Comparison of ENCODE assay signal across 8 cellular contexts in the genomic region with DNA sequence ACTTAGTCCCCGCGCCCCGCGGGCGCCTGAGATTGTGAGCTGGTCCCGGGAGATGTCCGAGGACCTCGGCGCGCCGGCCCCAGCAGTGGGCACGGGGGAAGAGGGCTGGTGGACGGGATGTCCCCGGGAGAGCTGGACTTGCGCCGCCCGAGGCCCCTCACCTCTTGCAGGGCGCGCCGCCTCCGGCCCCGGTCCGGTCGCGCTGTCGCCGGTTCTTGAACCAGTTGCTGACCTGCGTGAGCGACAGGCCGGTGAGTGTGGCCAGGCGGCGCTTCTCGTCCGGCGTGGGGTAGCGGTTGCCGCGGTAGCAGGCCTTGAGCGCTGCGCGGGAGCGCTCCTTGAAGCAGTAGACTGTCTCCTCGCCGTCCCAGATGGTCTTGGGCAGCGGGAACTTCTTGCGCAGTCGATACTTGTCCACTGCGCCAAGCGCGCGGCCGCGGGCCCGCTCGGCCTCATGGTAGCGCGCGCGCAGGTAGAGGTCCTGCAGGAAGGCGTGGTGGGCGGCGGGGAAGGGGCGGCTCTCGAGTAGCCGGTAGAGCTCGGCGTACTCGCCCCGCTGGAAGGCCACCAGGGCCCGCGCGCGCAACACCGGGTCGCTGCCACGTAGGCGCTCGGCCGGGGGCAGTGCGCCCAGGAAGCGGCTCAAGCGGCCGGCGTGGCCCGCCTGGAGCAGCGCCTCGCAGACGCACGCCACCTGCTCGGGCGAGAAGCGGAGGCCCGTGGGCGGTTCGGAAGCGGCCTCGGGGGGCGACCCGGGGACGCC. TPM values are rescaled to one million over a fixed set of nuclear protein-coding genes. Genes with fewer than 3 reads are reported as not detected.
DNase-seq lines count a peak whose midpoint lies in the region; ATAC-seq and TF ChIP-seq lines count a peak whose summit lies in the region.

No MANE protein-coding gene starts in this region.

- no peak overlapping the region for H2AFZ ChIP-seq in smooth muscle cell (ENCODE audit: low read depth)

- DNase-seq in activated CD8-positive, alpha-beta memory T cell treated with anti-CD3 and anti-CD28 coated beads for 24 hours: peak; percentile 76
- DNase-seq in activated CD8-positive, alpha-beta memory T cell treated with anti-CD3 and anti-CD28 coated beads, Interleukin-2, amount 50 U/mL, for 4 hours: no peak
- DNase-seq in NCI-H748 (lab: John Stamatoyannopoulos, UW; ENCODE audit: unreplicated experiment) (peak; percentile 79), brain pericyte (ENCODE audit: low read depth, low spot score) (peak; percentile 37), iris pigment epithelial cell (ENCODE audit: low read depth) (peak; percentile 86), smooth muscle cell (lab: John Stamatoyannopoulos, UW; ENCODE audit: unreplicated experiment) (peak; percentile 51)

- no peaks in the 10 kb centered on the region for H3K9me3 ChIP-seq in smooth muscle cell (replicated peaks; ENCODE audit: low read depth)

- no peaks in the 10 kb centered on the region for H3K27me3 ChIP-seq in smooth muscle cell (ENCODE audit: low read depth)

- ATAC-seq in HG02763 (IDR thresholded peaks at IDR 0.05; ENCODE audit: unreplicated experiment) (no peak), HG02623 (IDR thresholded peaks at IDR 0.05; ENCODE audit: unreplicated experiment) (no peak)

- peaks cover 9% of the 10 kb centered on the region for H3F3A ChIP-seq in smooth muscle cell (ENCODE audit: low read depth)

- H3K27ac ChIP-seq in smooth muscle cell (ENCODE audit: low read depth): peak overlapping the region; percentile 80

- H3K79me2 ChIP-seq in smooth muscle cell (ENCODE audit: low read depth): peaks cover 16% of the 10 kb centered on the region

- peaks cover 16% of the 10 kb centered on the region for H4K20me1 ChIP-seq in smooth muscle cell (ENCODE audit: low read depth)

- H3K36me3 ChIP-seq in smooth muscle cell (ENCODE audit: low read depth): no peaks in the 10 kb centered on the region

- peak overlapping the region; percentile 76 for H3K9ac ChIP-seq in smooth muscle cell (ENCODE audit: low read depth)

- H3K4me2 ChIP-seq in smooth muscle cell: peak overlapping the region; percentile 91

- under 1% methylated on average over 79 of the region's 100 CpGs for WGBS in smooth muscle cell (ENCODE audit: low lambda C conversion rate)

- no peak for TF ChIP-seq CTCF in smooth muscle cell (IDR thresholded peaks at IDR 0.05; ENCODE audit: borderline replicate concordance, insufficient read depth, poor library complexity, severe bottlenecking)

- H3K4me1 ChIP-seq in smooth muscle cell (ENCODE audit: low read depth): peaks cover 22% of the 10 kb centered on the region

- peak overlapping the region; percentile 70 for H3K4me3 ChIP-seq in smooth muscle cell

RNA-seq across cellular contexts. Expression of a gene that starts 1.0 kb away (rescaled TPM):
- 10.2 and 15.3 TPM in 2 replicates for total RNA-seq in smooth muscle cell
- polyA plus RNA-seq in smooth muscle cell: 16.0 and 19.7 TPM in 2 replicates

RNA-seq across cellular contexts. Expression of a gene that starts 14.2 kb away (rescaled TPM):
- 19.2 and 23.6 TPM in 2 replicates for total RNA-seq in smooth muscle cell
- polyA plus RNA-seq in smooth muscle cell: 32.7 and 47.7 TPM in 2 replicates

RNA-seq across cellular contexts. Expression of a gene that starts 24.6 kb away (rescaled TPM):
- total RNA-seq in smooth muscle cell: 14.9 and 16.1 TPM in 2 replicates
- 57.6 and 96.4 TPM in 2 replicates for polyA plus RNA-seq in smooth muscle cell

RNA-seq across cellular contexts. Expression of a gene that starts 34.8 kb away (rescaled TPM):
- not detected in 2 replicates for total RNA-seq in smooth muscle cell
- polyA plus RNA-seq in smooth muscle cell: 0.12 TPM in 1 of 2 replicates, not detected in the other

RNA-seq across cellular contexts. Expression of a gene that starts 37.4 kb away (rescaled TPM):
- total RNA-seq in smooth muscle cell: 5.6 and 7.2 TPM in 2 replicates
- 7.9 and 13.1 TPM in 2 replicates for polyA plus RNA-seq in smooth muscle cell
